Comparison of ENCODE assay signal across 12 cellular contexts in the genomic region with DNA sequence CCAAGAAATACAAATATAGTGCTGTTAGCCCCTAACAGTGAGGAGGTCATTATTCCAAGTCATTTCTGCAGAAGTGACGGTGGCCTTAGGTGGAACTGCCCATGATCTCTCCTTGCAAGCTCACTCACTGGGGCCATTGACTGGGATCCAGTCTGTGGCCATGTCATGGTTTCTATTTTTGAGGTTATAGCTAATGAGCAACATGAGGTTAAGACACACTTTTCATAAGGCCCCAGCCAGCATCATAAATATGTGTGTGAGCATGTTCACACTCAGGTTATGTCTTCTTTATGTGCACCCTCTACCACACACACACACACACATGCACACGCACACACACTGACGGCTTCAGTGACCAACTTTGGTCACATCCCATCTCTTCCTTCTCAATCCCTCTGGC. TPM values are rescaled to one million over a fixed set of nuclear protein-coding genes. Genes with fewer than 3 reads are reported as not detected.
A peak's percentile ranks its signal among the peaks of the same experiment; 100 is the strongest.
DNase-seq lines count a peak whose midpoint lies in the region; ATAC-seq and TF ChIP-seq lines count a peak whose summit lies in the region.
"Had no signal": no experiment of that assay in that cellular context is flagged by ENCODE, and none has a peak within 500 bp of the region (broad histone marks: within the 10 kb centered on the region; RNA-seq: fewer than 3 reads in every experiment).

No MANE protein-coding gene starts in this region.

- 53 to 74% methylated on average over 3 of the region's 3 CpGs for WGBS in esophagus squamous epithelium, 2 donors

- no peak overlapping the region for H2AFZ ChIP-seq in OCI-LY3 (ENCODE audit: low read depth, low read length)

- H3K27me3 Mint-ChIP-seq in naive thymus-derived CD4-positive, alpha-beta T cell = peaks cover 0 to 32% (median 0%) of the 10 kb centered on the region in 5 donors

- H3K4me3 ChIP-seq in OCI-LY3 (ENCODE audit: low read length) = peak overlapping the region; percentile 89
- peak overlapping the region; percentile 80 for H3K4me3 ChIP-seq in naive thymus-derived CD4-positive, alpha-beta T cell (ENCODE audit: low read length)
- peak overlapping the region in 2 of 4 donors; percentile 11 to 18 for H3K4me3 ChIP-seq in esophagus squamous epithelium
- H3K4me3 ChIP-seq: mucosa of descending colon, testis had no signal

- H3K9me3 Mint-ChIP-seq in naive thymus-derived CD4-positive, alpha-beta T cell = peaks cover 0 to 10% (median 0%) of the 10 kb centered on the region in 11 donors

- TF ChIP-seq CTCF in OCI-LY3 (IDR thresholded peaks at IDR 0.05; ENCODE audit: low read depth, low read length) (no peak), esophagus squamous epithelium (IDR thresholded peaks at IDR 0.05) (no peak)

- H3K27me3 ChIP-seq in OCI-LY3 (ENCODE audit: low read depth, low read length) (no peaks in the 10 kb centered on the region), esophagus squamous epithelium (no peaks in the 10 kb centered on the region)
- H3K27me3 ChIP-seq in naive thymus-derived CD4-positive, alpha-beta T cell (ENCODE audit: control insufficient read depth in 2 of 2, insufficient read depth in 2 of 2, low read length in 2 of 2) = no peaks in the 10 kb centered on the region
- H3K27me3 ChIP-seq: testis had no signal

- peak overlapping the region; percentile 82 to 99 (median 96) for H3K27ac Mint-ChIP-seq in naive thymus-derived CD4-positive, alpha-beta T cell

- peak overlapping the region; percentile 82 to 98 (median 92) for H3K4me3 Mint-ChIP-seq in naive thymus-derived CD4-positive, alpha-beta T cell

- CTCF ChIA-PET in naive thymus-derived CD4-positive, alpha-beta T cell (lab: Charles Lee) = no interaction called here

- peaks cover 67% of the 10 kb centered on the region for H3K79me2 ChIP-seq in OCI-LY3 (ENCODE audit: low read length)

- peaks cover 70% of the 10 kb centered on the region for H3K4me1 ChIP-seq in OCI-LY3 (ENCODE audit: low read length)
- peaks cover 5 to 33% of the 10 kb centered on the region in 2 donors for H3K4me1 ChIP-seq in naive thymus-derived CD4-positive, alpha-beta T cell (ENCODE audit: control insufficient read depth in 2 of 2, insufficient read depth in 2 of 2, low read length in 2 of 2)
- H3K4me1 ChIP-seq in esophagus squamous epithelium = no peaks in the 10 kb centered on the region
- H3K4me1 ChIP-seq: testis had no signal

- H3K9me3 ChIP-seq in OCI-LY3 (ENCODE audit: insufficient read depth, low read length) (no peaks in the 10 kb centered on the region), esophagus squamous epithelium (no peaks in the 10 kb centered on the region)
- no peaks in the 10 kb centered on the region for H3K9me3 ChIP-seq in naive thymus-derived CD4-positive, alpha-beta T cell (ENCODE audit: control insufficient read depth in 2 of 3, low read length in 3 of 3)
- H3K9me3 ChIP-seq: mucosa of descending colon, testis had no signal

- H3K9ac ChIP-seq in OCI-LY3 (ENCODE audit: low read length) = peak overlapping the region; percentile 98

- ATAC-seq in GM21360 (IDR thresholded peaks at IDR 0.05; ENCODE audit: unreplicated experiment) (peak; percentile 4), GM18519 (IDR thresholded peaks at IDR 0.05; ENCODE audit: low FRiP score, unreplicated experiment) (no peak), GM18873 (IDR thresholded peaks at IDR 0.05; ENCODE audit: low FRiP score, unreplicated experiment) (no peak)
- ATAC-seq in naive thymus-derived CD4-positive, alpha-beta T cell = no peak

- peak overlapping the region; percentile 97 for H3K27ac ChIP-seq in OCI-LY3 (ENCODE audit: low read length)
- peak overlapping the region; percentile 70 for H3K27ac ChIP-seq in naive thymus-derived CD4-positive, alpha-beta T cell (ENCODE audit: low read depth, low read length)
- H3K27ac ChIP-seq in esophagus squamous epithelium = no peak overlapping the region
- H3K27ac ChIP-seq: testis had no signal

- DNase-seq in SIG-M5 treated with dmso at 0.1 percent for 504 hours (lab: John Stamatoyannopoulos, UW; ENCODE audit: unreplicated experiment) (peak; percentile 54), SIG-M5 (lab: John Stamatoyannopoulos, UW) (no peak), esophagus squamous epithelium (lab: John Stamatoyannopoulos, UW) (no peak)
- no peak for DNase-seq in naive thymus-derived CD4-positive, alpha-beta T cell
- DNase-seq: 8988T, NCI-H2081 treated with DMSO at 0.1 percent for 48 hours had no signal

- peaks cover 41 to 79% (median 70%) of the 10 kb centered on the region in 7 donors for H3K4me1 Mint-ChIP-seq in naive thymus-derived CD4-positive, alpha-beta T cell

- H3K36me3 Mint-ChIP-seq in naive thymus-derived CD4-positive, alpha-beta T cell = peaks cover 0 to 8% (median 0%) of the 10 kb centered on the region in 5 donors

- H3K36me3 ChIP-seq in OCI-LY3 (replicated peaks; ENCODE audit: low read depth, low read length) (peaks cover 39% of the 10 kb centered on the region), esophagus squamous epithelium (no peaks in the 10 kb centered on the region)
- no peaks in the 10 kb centered on the region for H3K36me3 ChIP-seq in naive thymus-derived CD4-positive, alpha-beta T cell (ENCODE audit: control insufficient read depth in 2 of 3, insufficient read depth in 3 of 3, low read length in 3 of 3)

- peaks cover 33% of the 10 kb centered on the region for H4K20me1 ChIP-seq in OCI-LY3 (ENCODE audit: insufficient read depth, low read length)

- H3K4me2 ChIP-seq in OCI-LY3 (ENCODE audit: low read length) = peak overlapping the region; percentile 97

- intact Hi-C loops in naive thymus-derived CD4-positive, alpha-beta T cell (cut with micrococcal nuclease) = loop anchor here in 1 of 2 donors (1.0 kb wide), 1 partner anchor 38 kb away; no protein-coding TSS in a partner anchor
- intact Hi-C loops in esophagus squamous epithelium (cut with DNase I) = no loop called here

- POLR2A ChIA-PET in naive thymus-derived CD4-positive, alpha-beta T cell (lab: Charles Lee) = interaction anchor here (0.8 to 1.4 kb wide), 2 partner anchors 8 to 29 kb away, joined by 4 to 8 read pairs; no protein-coding TSS in a partner anchor

- TF ChIP-seq POLR2A in esophagus squamous epithelium (IDR thresholded peaks at IDR 0.05) = no peak

RNA-seq across cellular contexts. Expression of a gene that starts 0.5 kb away (rescaled TPM):
- 10 to 100 TPM in 4 of 5 experiments, 1 to 10 TPM in 1; 3.0 to 24.1 (median 19.8) TPM for total RNA-seq in naive thymus-derived CD4-positive, alpha-beta T cell
- polyA plus RNA-seq in naive thymus-derived CD4-positive, alpha-beta T cell = 10 to 100 TPM in 1 of 2 donors, 1 to 10 TPM in 1; 4.0 to 21.0 TPM
- total RNA-seq in esophagus squamous epithelium = 1 to 10 TPM; 1.2 to 9.7 (median 3.8) TPM

Comparison
In these comparisons a context has a peak if more than half of its experiments do, and no peak if none do; other contexts are left out.
1. H3K27ac ChIP-seq: peak in OCI-LY3 (single experiment) and naive thymus-derived CD4-positive, alpha-beta T cell (single experiment); none in esophagus squamous epithelium (0 of 4).